In genomic region chr16:1347962-1348361, GRCh38 we compare ENCODE assay signal across 36 cellular contexts.
"Had no signal": no experiment of that assay in that cellular context is flagged by ENCODE, and none has a peak within 500 bp of the region (broad histone marks: within the 10 kb centered on the region; RNA-seq: fewer than 3 reads in every experiment).

No MANE protein-coding gene starts in this region.

- H3K36me3 ChIP-seq: breast epithelium had no signal

- DNase-seq: activated CD4-positive, alpha-beta memory T cell treated with anti-CD3 and anti-CD28 coated beads for 36 hours; activated CD4-positive, alpha-beta T cell treated with anti-CD3 and anti-CD28 coated beads for 4 hours; activated CD4-positive, alpha-beta T cell treated with anti-CD3 and anti-CD28 coated beads, Interleukin-2, amount 10 ng/mL, durations not matched to agents 24 days and 14 days; activated CD4-positive, alpha-beta T cell treated with anti-CD3 and anti-CD28 coated beads, Interleukin-2, amount 50 U/mL, for 1 hour; activated CD4-positive, alpha-beta T cell treated with anti-CD3 and anti-CD28 coated beads, Interleukin-2, amount 50 U/mL, for 4 hours; activated CD4-positive, CD25-positive, alpha-beta regulatory T cell; activated CD8-positive, alpha-beta memory T cell treated with anti-CD3 and anti-CD28 coated beads, Interleukin-2, amount 50 U/mL, for 4 hours; activated CD8-positive, alpha-beta T cell treated with anti-CD3 and anti-CD28 coated beads for 36 hours; activated effector memory CD4-positive, alpha-beta T cell treated with anti-CD3 and anti-CD28 coated beads, Interleukin-2, amount 50 U/mL, for 16 hours; activated gamma-delta T cell treated with Interleukin-2 at 50 U/mL for 16 hours; activated naive CD4-positive, alpha-beta T cell; activated naive CD4-positive, alpha-beta T cell treated with anti-CD3 and anti-CD28 coated beads for 36 hours; activated naive CD4-positive, alpha-beta T cell treated with anti-CD3 and anti-CD28 coated beads, Interleukin-2, amount 50 U/mL, for 16 hours; activated naive CD8-positive, alpha-beta T cell treated with anti-CD3 and anti-CD28 coated beads for 36 hours; activated T-cell treated with anti-CD3 and anti-CD28 coated beads for 4 hours; activated T-cell treated with anti-CD3 and anti-CD28 coated beads, Interleukin-2, amount 50 U/mL, for 1 hour; activated T-cell treated with anti-CD3 and anti-CD28 coated beads, Interleukin-2, amount 50 U/mL, for 4 hours; adrenal gland; amniotic stem cell; aorta; body of pancreas; brain microvascular endothelial cell; central memory CD4-positive, alpha-beta T cell; T-cell; T-helper 2 cell; T-helper 9 cell; WERI-Rb-1 had no signal

- H3K27me3 ChIP-seq: adrenal gland, body of pancreas, brain microvascular endothelial cell, breast epithelium had no signal

- FAIRE-seq: astrocyte had no signal

- H3K9me3 ChIP-seq: adrenal gland, body of pancreas, breast epithelium had no signal

- ATAC-seq: activated CD4-positive, CD25-positive, alpha-beta regulatory T cell treated with anti-CD3 and anti-CD28 coated beads, Interleukin-2, amount 50 U/mL, for 24 hours; activated CD8-positive, alpha-beta T cell treated with anti-CD3 and anti-CD28 coated beads for 36 hours; activated naive CD4-positive, alpha-beta T cell treated with anti-CD3 and anti-CD28 coated beads, Interleukin-2, amount 50 U/mL, for 72 hours; activated T-cell treated with anti-CD3 and anti-CD28 coated beads, Interleukin-2, amount 50 U/mL, for 4 hours; activated T-cell treated with anti-CD3 and anti-CD28 coated beads, Interleukin-2, amount 50 U/mL, for 72 hours; activated T-helper 17 cell treated with anti-CD3 and anti-CD28 coated beads, Interleukin-2, amount 50 U/mL, for 72 hours; body of pancreas; T-cell; WTC11 had no signal

- H3K4me3 ChIP-seq: adrenal gland, body of pancreas, breast epithelium had no signal

- H3K27me3 Mint-ChIP-seq: activated CD4-positive, alpha-beta memory T cell treated with anti-CD3 and anti-CD28 coated beads for 36 hours; activated CD4-positive, alpha-beta T cell treated with anti-CD3 and anti-CD28 coated beads, Interleukin-2, amount 10 ng/mL, durations not matched to agents 24 days and 14 days; activated CD8-positive, alpha-beta T cell treated with anti-CD3 and anti-CD28 coated beads for 36 hours; activated naive CD8-positive, alpha-beta T cell treated with anti-CD3 and anti-CD28 coated beads for 36 hours; activated T-helper 17 cell treated with anti-CD3 and anti-CD28 coated beads, Interleukin-2, amount 50 U/mL, for 72 hours had no signal

- H3K27ac Mint-ChIP-seq: activated CD4-positive, alpha-beta memory T cell treated with anti-CD3 and anti-CD28 coated beads for 36 hours; activated CD4-positive, alpha-beta T cell treated with anti-CD3 and anti-CD28 coated beads, Interleukin-2, amount 10 ng/mL, durations not matched to agents 24 days and 14 days; activated CD8-positive, alpha-beta T cell treated with anti-CD3 and anti-CD28 coated beads for 36 hours; activated naive CD4-positive, alpha-beta T cell treated with anti-CD3 and anti-CD28 coated beads for 36 hours; activated naive CD4-positive, alpha-beta T cell treated with anti-CD3 and anti-CD28 coated beads, Interleukin-2, amount 50 U/mL, for 72 hours; activated naive CD8-positive, alpha-beta T cell treated with anti-CD3 and anti-CD28 coated beads for 36 hours; activated T-cell treated with anti-CD3 and anti-CD28 coated beads, Interleukin-2, amount 50 U/mL, for 72 hours; activated T-helper 1 cell treated with anti-CD3 and anti-CD28 coated beads, Interleukin-12 subunit alpha, Interleukin-12 subunit beta, Interleukin-2, Interleukin-4 antibody, amounts not matched to agents 30 ng/mL and 10 ng/mL and 1 ng/mL, durations not matched to agents 14 hours and 24 hours and 36 hours; activated T-helper 17 cell treated with anti-CD3 and anti-CD28 coated beads, Interleukin-2, amount 50 U/mL, for 72 hours; T-cell; T-helper 2 cell treated with Interferon-gamma antibody and Interleukin-4, amounts not matched to agents 5 μg/mL and 100 μg/mL, for 36 hours; WTC11 had no signal

- H3K36me3 Mint-ChIP-seq: activated naive CD4-positive, alpha-beta T cell treated with anti-CD3 and anti-CD28 coated beads, Interleukin-2, amount 50 U/mL, for 72 hours; T-cell; WTC11 had no signal

- H3K4me3 Mint-ChIP-seq: activated CD4-positive, alpha-beta memory T cell treated with anti-CD3 and anti-CD28 coated beads for 36 hours; activated CD4-positive, alpha-beta T cell treated with anti-CD3 and anti-CD28 coated beads, Interleukin-2, amount 10 ng/mL, durations not matched to agents 24 days and 14 days; activated CD8-positive, alpha-beta T cell treated with anti-CD3 and anti-CD28 coated beads for 36 hours; activated naive CD4-positive, alpha-beta T cell treated with anti-CD3 and anti-CD28 coated beads for 36 hours; activated naive CD8-positive, alpha-beta T cell treated with anti-CD3 and anti-CD28 coated beads for 36 hours; activated T-cell treated with anti-CD3 and anti-CD28 coated beads, Interleukin-2, amount 50 U/mL, for 4 hours; activated T-cell treated with anti-CD3 and anti-CD28 coated beads, Interleukin-2, amount 50 U/mL, for 72 hours; activated T-helper 1 cell treated with anti-CD3 and anti-CD28 coated beads, Interleukin-12 subunit alpha, Interleukin-12 subunit beta, Interleukin-2, Interleukin-4 antibody, amounts not matched to agents 30 ng/mL and 10 ng/mL and 1 ng/mL, durations not matched to agents 14 hours and 24 hours and 36 hours; activated T-helper 17 cell treated with anti-CD3 and anti-CD28 coated beads, Interleukin-2, amount 50 U/mL, for 72 hours; T-helper 2 cell treated with Interferon-gamma antibody and Interleukin-4, amounts not matched to agents 5 μg/mL and 100 μg/mL, for 36 hours; WTC11 had no signal

- H3K27ac ChIP-seq: adrenal gland, body of pancreas, brain microvascular endothelial cell, breast epithelium, WERI-Rb-1 had no signal
